In genomic region chr4:121801715-121802075, GRCh38 we compare ENCODE assay signal across 8 cellular contexts. TPM values are rescaled to one million over a fixed set of nuclear protein-coding genes. Genes with fewer than 3 reads are reported as not detected.
DNase-seq lines count a peak whose midpoint lies in the region; ATAC-seq, FAIRE-seq and TF ChIP-seq lines count a peak whose summit lies in the region.

No MANE protein-coding gene starts in this region.

- H3K18ac ChIP-seq in mesendoderm (ENCODE audit: low read length) = no peak overlapping the region

- H3K4me1 ChIP-seq in heart left ventricle (peaks cover 0 to 30% (median 11%) of the 10 kb centered on the region in 12 donors), body of pancreas (peaks cover 13% of the 10 kb centered on the region), mesendoderm (ENCODE audit: control insufficient read depth, low read depth, low read length) (no peaks in the 10 kb centered on the region), upper lobe of right lung (peaks cover 9% of the 10 kb centered on the region)

- peak overlapping the region; percentile 99 for H3K56ac ChIP-seq in mesendoderm (ENCODE audit: low read length)

- no peak overlapping the region for H2BK15ac ChIP-seq in mesendoderm (replicated peaks; ENCODE audit: low read depth)

- H2AK5ac ChIP-seq in mesendoderm (ENCODE audit: low read length) = no peak overlapping the region

- H3K79me2 ChIP-seq in mesendoderm (ENCODE audit: control insufficient read depth, insufficient read depth, low read length) = peaks cover 13% of the 10 kb centered on the region

- no peak overlapping the region for H2BK120ac ChIP-seq in mesendoderm (ENCODE audit: low read depth, low read length)

- no peak overlapping the region for H4K8ac ChIP-seq in mesendoderm (ENCODE audit: low read depth, low read length)

- H3K27ac ChIP-seq in heart left ventricle (peak overlapping the region in 9 of 12 donors; percentile 81 to 95 (median 93)), body of pancreas (peak overlapping the region in 3 of 4 donors; percentile 77 to 92 (median 81)), mesendoderm (ENCODE audit: low read depth, low read length) (no peak overlapping the region), upper lobe of right lung (peak overlapping the region; percentile 92)

- peak overlapping the region; percentile 65 to 98 (median 85) for H3K4me3 ChIP-seq in heart left ventricle
- H3K4me3 ChIP-seq in body of pancreas = peak overlapping the region; percentile 59 to 76
- H3K4me3 ChIP-seq in mesendoderm (ENCODE audit: low read length) = peak overlapping the region; percentile 98
- peak overlapping the region; percentile 88 for H3K4me3 ChIP-seq in upper lobe of right lung

- no peak overlapping the region for H2BK5ac ChIP-seq in mesendoderm (ENCODE audit: low read length)

- no peak for TF ChIP-seq POLR2A in heart left ventricle (IDR thresholded peaks at IDR 0.05)
- TF ChIP-seq POLR2A in body of pancreas (IDR thresholded peaks at IDR 0.05) = no peak

- no peak overlapping the region for H3K4ac ChIP-seq in mesendoderm (ENCODE audit: low read depth, low read length)

- H3K27me3 ChIP-seq in heart left ventricle (no peaks in the 10 kb centered on the region), body of pancreas (no peaks in the 10 kb centered on the region), mesendoderm (ENCODE audit: insufficient read depth, low read length, poor library complexity) (no peaks in the 10 kb centered on the region), upper lobe of right lung (no peaks in the 10 kb centered on the region)

- H3K23ac ChIP-seq in mesendoderm (ENCODE audit: low read length) = no peak overlapping the region

- peak overlapping the region; percentile 98 for H3K9ac ChIP-seq in mesendoderm (ENCODE audit: low read length)

- H3K4me2 ChIP-seq in mesendoderm (ENCODE audit: low read length) = peak overlapping the region; percentile 35

- H3K36me3 ChIP-seq in heart left ventricle = peaks cover 0 to 44% (median 41%) of the 10 kb centered on the region in 9 donors
- peaks cover 0 to 4% of the 10 kb centered on the region in 2 donors for H3K36me3 ChIP-seq in body of pancreas (replicated peaks in 1 of 2; ENCODE audit: insufficient read depth in 1 of 2, low read depth in 2 of 2)
- peaks cover 2% of the 10 kb centered on the region for H3K36me3 ChIP-seq in mesendoderm (ENCODE audit: control insufficient read depth, insufficient read depth, low read length)
- H3K36me3 ChIP-seq in upper lobe of right lung = peaks cover 40% of the 10 kb centered on the region

- no peaks in the 10 kb centered on the region for H3K79me1 ChIP-seq in mesendoderm (ENCODE audit: low read length)

- intact Hi-C loops in heart left ventricle (cut with DNase I) = loop anchor here in 3 of 10 donors (1.0 to 5.0 kb wide), 5 partner anchors 22 to 105 kb away; partner anchors contain the start of genes ANXA5 (in 2 of the 3), BBS7 (in 1 of the 3) and CCNA2 (in 1 of the 3)
- intact Hi-C loops in Right ventricle myocardium superior (cut with DNase I) = no loop called here
- intact Hi-C loops in body of pancreas (cut with DNase I) = no loop called here
- intact Hi-C loops in upper lobe of right lung (cut with DNase I) = no loop called here

- H4K5ac ChIP-seq in mesendoderm (ENCODE audit: low read length) = no peak overlapping the region

- ATAC-seq in heart left ventricle = no peak
- ATAC-seq in Right ventricle myocardium superior (ENCODE audit: poor library complexity) = no peak
- ATAC-seq in body of pancreas = no peak
- ATAC-seq in upper lobe of right lung = no peak
- no peak for ATAC-seq in HG02884 (IDR thresholded peaks at IDR 0.05; ENCODE audit: unreplicated experiment)

- WGBS in heart left ventricle, 4 donors = 18 to 29% (median 22%) methylated on average over 4 of the region's 4 CpGs
- WGBS in body of pancreas, 2 donors = 10 to 14% methylated on average over 4 of the region's 4 CpGs
- WGBS in mesendoderm (ENCODE audit: extremely low coverage, insufficient coverage, low lambda C conversion rate) = no CpG with 5 or more reads among the region's 4 CpGs

- FAIRE-seq in HTR-8/SVneo (lab: Jason Lieb, UNC) = no peak

- no peaks in the 10 kb centered on the region for H3K9me3 ChIP-seq in heart left ventricle
- H3K9me3 ChIP-seq in body of pancreas = no peaks in the 10 kb centered on the region
- no peaks in the 10 kb centered on the region for H3K9me3 ChIP-seq in upper lobe of right lung

- TF ChIP-seq CTCF in heart left ventricle (IDR thresholded peaks at IDR 0.05) (no peak), body of pancreas (IDR thresholded peaks at IDR 0.05) (no peak), upper lobe of right lung (IDR thresholded peaks at IDR 0.05) (no peak)

- DNase-seq in heart left ventricle (no peak), Right ventricle myocardium superior (no peak), body of pancreas (no peak), mesendoderm (no peak), upper lobe of right lung (no peak), HTR-8/SVneo (ENCODE audit: insufficient read length, low spot score) (no peak), dedifferentiated amniotic fluid mesenchymal stem cell (ENCODE audit: extremely low spot score) (no peak)

RNA-seq across cellular contexts. Expression of gene EXOSC9, which starts 0.6 kb away (rescaled TPM):
- total RNA-seq in heart left ventricle = 10 to 100 TPM; 12.2 to 23.6 (median 15.7) TPM
- polyA plus RNA-seq in heart left ventricle = 10 to 100 TPM; 18.2 to 26.2 TPM
- 9.8 TPM for total RNA-seq in Right ventricle myocardium superior
- total RNA-seq in body of pancreas = 10 to 100 TPM; 10.6 to 14.2 TPM
- 71.2 TPM for polyA plus RNA-seq in mesendoderm (2013, experiment 1 of 2)
- polyA plus RNA-seq in mesendoderm (2013, experiment 2 of 2) = 71.5 TPM
- 15.8 TPM for total RNA-seq in upper lobe of right lung

RNA-seq across cellular contexts. Expression of gene CCNA2, which starts 22.0 kb away (rescaled TPM):
- total RNA-seq in heart left ventricle (1 to 10 TPM in 2 of 9 donors, under 1 TPM in 6, not detected in 1; 0.09 to 9.4 (median 0.49) TPM), Right ventricle myocardium superior (0.81 TPM), body of pancreas (under 1 TPM; 0.33 to 0.52 TPM), upper lobe of right lung (1.2 TPM)
- polyA plus RNA-seq in heart left ventricle = under 1 TPM; 0.39 to 0.42 TPM
- polyA plus RNA-seq in mesendoderm (2013, experiment 1 of 2) = 105 TPM
- polyA plus RNA-seq in mesendoderm (2013, experiment 2 of 2) = 105 TPM

RNA-seq across cellular contexts. Expression of gene SMIM43, which starts 36.7 kb away (rescaled TPM):
- 1 to 10 TPM in 1 of 9 donors, under 1 TPM in 1, not detected in 7; 0.16 to 1.0 TPM for total RNA-seq in heart left ventricle
- polyA plus RNA-seq in heart left ventricle = 1 to 10 TPM in 1 of 2 donors, under 1 TPM in 1; 0.08 to 1.7 TPM
- total RNA-seq in Right ventricle myocardium superior = not detected
- not detected for total RNA-seq in body of pancreas
- 0.21 TPM for polyA plus RNA-seq in mesendoderm (2013, experiment 1 of 2)
- polyA plus RNA-seq in mesendoderm (2013, experiment 2 of 2) = 0.25 TPM
- total RNA-seq in upper lobe of right lung = not detected
